In genomic region chr5:36744041-36744677, GRCh38 we compare ENCODE assay signal across 8 cellular contexts.
DNase-seq lines count a peak whose midpoint lies in the region; ATAC-seq, FAIRE-seq and TF ChIP-seq lines count a peak whose summit lies in the region.

No MANE protein-coding gene starts in this region.

- H3K23ac ChIP-seq in H1 (ENCODE audit: insufficient read length) = no peak overlapping the region

- H2BK15ac ChIP-seq in H1 (ENCODE audit: low read length) = no peak overlapping the region

- H3K4me3 ChIP-seq in CD4-positive, alpha-beta memory T cell (ENCODE audit: low read length in 2 of 2) = peak overlapping the region in 1 of 2 donors; percentile 48
- H3K4me3 ChIP-seq in H1 (ENCODE audit: extremely low read depth in 1 of 4, insufficient read depth in 2 of 4, low read depth in 3 of 4, low read length in 4 of 4) = peak overlapping the region; percentile 70 to 98 (median 89)
- peak overlapping the region; percentile 54 for H3K4me3 ChIP-seq in neuron (ENCODE audit: low read length)

- no peak overlapping the region for H3K4ac ChIP-seq in H1 (replicated peaks; ENCODE audit: insufficient read length, low read depth, low read length)

- H3K27me3 ChIP-seq in CD4-positive, alpha-beta memory T cell (ENCODE audit: insufficient read depth, low read length) = peaks cover 9% of the 10 kb centered on the region
- H3K27me3 ChIP-seq in H1 (replicated peaks in 1 of 4; ENCODE audit: control insufficient read depth in 3 of 4, extremely low read depth in 1 of 4, insufficient read depth in 3 of 4, low read length in 3 of 4) (no peaks in the 10 kb centered on the region), neuron (ENCODE audit: insufficient read depth, low read length) (peaks cover 40% of the 10 kb centered on the region)

- DNase-seq in CD4-positive, alpha-beta memory T cell = no peak
- DNase-seq in NCI-H69 (lab: John Stamatoyannopoulos, UW) = peak; percentile 7
- DNase-seq in H1 (ENCODE audit: low read depth in 1 of 2, low spot score in 2 of 2) = no peak
- DNase-seq in activated CD4-positive, alpha-beta T cell treated with anti-CD3 and anti-CD28 coated beads for 1 hour = no peak
- DNase-seq in SK-N-DZ (ENCODE audit: low spot score) = no peak

- no peak for TF ChIP-seq RAD21 in H1 (IDR thresholded peaks at IDR 0.05 in 1 of 2, conservative IDR thresholded peaks at IDR 0.05 in 1 of 2; ENCODE audit: low read depth in 2 of 2, low read length in 2 of 2)

- no peak overlapping the region for H4K91ac ChIP-seq in H1 (replicated peaks; ENCODE audit: insufficient read length, low read length)

- no peak overlapping the region for H4K5ac ChIP-seq in H1 (ENCODE audit: insufficient read length, low read depth, low read length)

- H3K9me3 Mint-ChIP-seq in CD4-positive, alpha-beta memory T cell = peaks cover 0 to 3% (median 0%) of the 10 kb centered on the region in 8 donors

- peaks cover 8 to 14% (median 10%) of the 10 kb centered on the region in 4 donors for H3K4me1 Mint-ChIP-seq in CD4-positive, alpha-beta memory T cell

- no peaks in the 10 kb centered on the region for H3K36me3 ChIP-seq in CD4-positive, alpha-beta memory T cell (ENCODE audit: insufficient read depth, low read length)
- H3K36me3 ChIP-seq in H1 (ENCODE audit: control insufficient read depth in 2 of 4, insufficient read depth in 4 of 4, low read length in 3 of 4) (no peaks in the 10 kb centered on the region), neuron (ENCODE audit: insufficient read depth, low read length) (no peaks in the 10 kb centered on the region)

- no peaks in the 10 kb centered on the region for H3K79me2 ChIP-seq in H1 (ENCODE audit: control insufficient read depth in 1 of 2, insufficient read depth in 2 of 2, low read length in 2 of 2)

- TF ChIP-seq CTCF in H1 (IDR thresholded peaks at IDR 0.05; ENCODE audit: control extremely low read depth in 1 of 3, insufficient read depth in 1 of 3, low read depth in 1 of 3, low read length in 3 of 3) = no peak

- peak overlapping the region; percentile 11 for H2BK5ac ChIP-seq in H1 (ENCODE audit: low read depth, low read length)

- H3K79me1 ChIP-seq in H1 (ENCODE audit: low read depth, low read length) = no peaks in the 10 kb centered on the region; the same call in 1 of the 2 replicates

- peak overlapping the region; percentile 96 to 99 for H3K4me2 ChIP-seq in H1 (ENCODE audit: insufficient read depth in 1 of 2, low read depth in 2 of 2, low read length in 2 of 2)

- peak overlapping the region; percentile 56; the same call in 1 of the 2 replicates for H3K18ac ChIP-seq in H1 (ENCODE audit: extremely low read depth, low read length)

- CTCF ChIA-PET in CD4-positive, alpha-beta memory T cell (lab: Charles Lee; ENCODE audit: partially characterized antibody) = interaction anchor here (1.0 to 3.7 kb wide), 8 partner anchors 8 to 203 kb away, joined by 3 to 12 read pairs (median 5); no protein-coding TSS in a partner anchor
- CTCF ChIA-PET in H1 (lab: Charles Lee; ENCODE audit: partially characterized antibody) = interaction anchor here (0.6 to 5.2 kb wide), 22 partner anchors 8 to 472 kb away, joined by 3 to 50 read pairs (median 4); no protein-coding TSS in a partner anchor

- intact Hi-C loops in CD4-positive, alpha-beta memory T cell (cut with micrococcal nuclease) = no loop called here

- FAIRE-seq in H1 (lab: Jason Lieb, UNC) = no peak

- no peak overlapping the region for H2AK5ac ChIP-seq in H1 (ENCODE audit: low read depth, low read length)

- H3K27me3 Mint-ChIP-seq in CD4-positive, alpha-beta memory T cell = peaks cover 21 to 58% of the 10 kb centered on the region in 2 donors

- H3K27ac Mint-ChIP-seq in CD4-positive, alpha-beta memory T cell = no peak overlapping the region

- H2BK120ac ChIP-seq in H1 (replicated peaks; ENCODE audit: low read depth, low read length) = no peak overlapping the region

- no peaks in the 10 kb centered on the region for H3K9me3 ChIP-seq in CD4-positive, alpha-beta memory T cell (ENCODE audit: control insufficient read depth in 1 of 2, low read length in 2 of 2)
- H3K9me3 ChIP-seq in H1 (ENCODE audit: insufficient read depth in 2 of 2, low read depth in 1 of 2, low read length in 1 of 2) = no peaks in the 10 kb centered on the region
- no peaks in the 10 kb centered on the region for H3K9me3 ChIP-seq in neuron (ENCODE audit: low read length)

- no peak overlapping the region for H3K27ac ChIP-seq in CD4-positive, alpha-beta memory T cell (ENCODE audit: low read depth, low read length)
- H3K27ac ChIP-seq in H1 (ENCODE audit: low read depth, low read length) = no peak overlapping the region

- peaks cover 0 to 2% of the 10 kb centered on the region in 2 donors for H3K36me3 Mint-ChIP-seq in CD4-positive, alpha-beta memory T cell

- WGBS in H1 (ENCODE audit: extremely low coverage in 1 of 2, insufficient coverage in 1 of 2, insufficient read length in 1 of 2, insufficient replicate concordance in 2 of 2, low coverage in 1 of 2, low lambda C conversion rate in 2 of 2, missing lambda C conversion rate in 1 of 2), 2 experiments = 22% methylated on average over 18 of the region's 18 CpGs; no CpG with 5 or more reads in 1 of the 2 experiments

- H4K8ac ChIP-seq in H1 (ENCODE audit: extremely low read depth, insufficient read depth, low read length) = no peak overlapping the region

- ATAC-seq in GM21576 (IDR thresholded peaks at IDR 0.05; ENCODE audit: unreplicated experiment) = peak; percentile 7
- ATAC-seq in HG03439 (IDR thresholded peaks at IDR 0.05; ENCODE audit: unreplicated experiment) = no peak

- peaks cover 11% of the 10 kb centered on the region for H3K23me2 ChIP-seq in H1 (ENCODE audit: low read depth, low read length)

- H4K20me1 ChIP-seq in H1 (replicated peaks in 1 of 2; ENCODE audit: control insufficient read depth in 1 of 2, insufficient read depth in 2 of 2, low read length in 2 of 2) = peaks cover 0 to 2% of the 10 kb centered on the region in 2 experiments

- TF ChIP-seq EP300 in H1 (IDR thresholded peaks at IDR 0.05; ENCODE audit: borderline replicate concordance in 1 of 2, low read depth in 2 of 2, low read length in 2 of 2) = no peak

- no peak overlapping the region for H3K56ac ChIP-seq in H1 (replicated peaks; ENCODE audit: insufficient read length, low read depth, low read length)

- peak overlapping the region; percentile 53 to 90 (median 62) for H3K4me3 Mint-ChIP-seq in CD4-positive, alpha-beta memory T cell

- no peak overlapping the region for H3K14ac ChIP-seq in H1 (ENCODE audit: insufficient read length)

- H2BK20ac ChIP-seq in H1 (ENCODE audit: low read length) = no peak overlapping the region

- H2AFZ ChIP-seq in H1 (ENCODE audit: low read length) (peak overlapping the region; percentile 95), neuron (ENCODE audit: low read depth, low read length) (peak overlapping the region; percentile 85)

- H2BK12ac ChIP-seq in H1 (ENCODE audit: low read depth, low read length) = peak overlapping the region; percentile 23; the same call in 1 of the 2 replicates

- TF ChIP-seq POLR2A in H1 (IDR thresholded peaks at IDR 0.05; ENCODE audit: control extremely low read depth in 1 of 2, low read depth in 2 of 2, low read length in 2 of 2) = no peak

- H3K9ac ChIP-seq in H1 (replicated peaks in 1 of 4; ENCODE audit: extremely low read depth in 1 of 4, low read depth in 3 of 4, low read length in 3 of 4) = peak overlapping the region in 2 of 4 experiments; percentile 31 to 39; a peak in 2 of 7 replicates

- H3K4me1 ChIP-seq in CD4-positive, alpha-beta memory T cell (ENCODE audit: insufficient read depth, low read length) = peaks cover 18% of the 10 kb centered on the region
- H3K4me1 ChIP-seq in H1 (replicated peaks in 1 of 4; ENCODE audit: control insufficient read depth in 3 of 4, insufficient read depth in 4 of 4, low read length in 3 of 4) (peaks cover 9 to 15% (median 14%) of the 10 kb centered on the region in 4 experiments; a peak in 6 of 7 replicates), neuron (ENCODE audit: insufficient read depth, low read length) (peaks cover 12% of the 10 kb centered on the region)

- POLR2A ChIA-PET in CD4-positive, alpha-beta memory T cell (lab: Charles Lee; ENCODE audit: partially characterized antibody) = no interaction called here
- POLR2A ChIA-PET in H1 (lab: Charles Lee; ENCODE audit: partially characterized antibody) = interaction anchor here (0.6 to 2.8 kb wide), 15 partner anchors 8 to 132 kb away, joined by 3 to 27 read pairs (median 5); partner anchors contain the start of gene NIPBL

TF ChIP-seq in H1, 55 proteins besides CTCF, POLR2A, EP300 and RAD21 (continues in another document):
- no peak for TF ChIP-seq SIX5 (IDR thresholded peaks at IDR 0.05; ENCODE audit: low read depth, low read length)
- no peak for TF ChIP-seq CHD1 (IDR thresholded peaks at IDR 0.05; ENCODE audit: low read depth, low read length)
- no peak for TF ChIP-seq KDM1A (IDR thresholded peaks at IDR 0.05; ENCODE audit: borderline replicate concordance, low read length)
- TF ChIP-seq NANOG (IDR thresholded peaks at IDR 0.05; ENCODE audit: insufficient read depth, low read depth, low read length, poor library complexity, severe bottlenecking) = no peak
- no peak for TF ChIP-seq SAP30 (IDR thresholded peaks at IDR 0.05; ENCODE audit: insufficient read depth, insufficient replicate concordance, low read length)
- TF ChIP-seq ZNF274 (IDR thresholded peaks at IDR 0.05; ENCODE audit: borderline replicate concordance, extremely low read depth, low read length) = no peak
- no peak for TF ChIP-seq BACH1 (IDR thresholded peaks at IDR 0.05; ENCODE audit: low read length)
- no peak for TF ChIP-seq SP1 (IDR thresholded peaks at IDR 0.05; ENCODE audit: low read depth, low read length)
- no peak for TF ChIP-seq SUZ12 (IDR thresholded peaks at IDR 0.05; ENCODE audit: low read length)
- TF ChIP-seq RFX5 (IDR thresholded peaks at IDR 0.05; ENCODE audit: borderline replicate concordance, low read depth, low read length) = no peak
- TF ChIP-seq, protein P1, sequence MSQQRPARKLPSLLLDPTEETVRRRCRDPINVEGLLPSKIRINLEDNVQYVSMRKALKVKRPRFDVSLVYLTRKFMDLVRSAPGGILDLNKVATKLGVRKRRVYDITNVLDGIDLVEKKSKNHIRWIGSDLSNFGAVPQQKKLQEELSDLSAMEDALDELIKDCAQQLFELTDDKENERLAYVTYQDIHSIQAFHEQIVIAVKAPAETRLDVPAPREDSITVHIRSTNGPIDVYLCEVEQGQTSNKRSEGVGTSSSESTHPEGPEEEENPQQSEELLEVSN (IDR thresholded peaks at IDR 0.05) = no peak; the same call in 1 of the 2 replicates
- no peak for TF ChIP-seq CEBPB (IDR thresholded peaks at IDR 0.05; ENCODE audit: low read depth, low read length)
- TF ChIP-seq TEAD4 (IDR thresholded peaks at IDR 0.05; ENCODE audit: low read depth, low read length) = no peak
- TF ChIP-seq SP4 (IDR thresholded peaks at IDR 0.05; ENCODE audit: low read length) = no peak
- TF ChIP-seq GABPA (IDR thresholded peaks at IDR 0.05; ENCODE audit: borderline replicate concordance, insufficient read depth, low read length) = no peak
- no peak for TF ChIP-seq RXRA (IDR thresholded peaks at IDR 0.05; ENCODE audit: insufficient read depth, low read depth, low read length)
